Comparison of ENCODE assay signal across 20 cellular contexts in genomic region chr3:197490659-197491058, GRCh38.
DNase-seq lines count a peak whose midpoint lies in the region; ATAC-seq and TF ChIP-seq lines count a peak whose summit lies in the region.
"Had no signal": no experiment of that assay in that cellular context is flagged by ENCODE, and none has a peak within 500 bp of the region (broad histone marks: within the 10 kb centered on the region; RNA-seq: fewer than 3 reads in every experiment).

No MANE protein-coding gene starts in this region.

- no peaks in the 10 kb centered on the region for H3K27me3 ChIP-seq in GM23248 (replicated peaks; ENCODE audit: insufficient read depth)
- H3K27me3 ChIP-seq in SJSA1 (replicated peaks): no peaks in the 10 kb centered on the region
- no peaks in the 10 kb centered on the region for H3K27me3 ChIP-seq in hepatocyte
- H3K27me3 ChIP-seq: esophagus muscularis mucosa had no signal

- peaks cover 39% of the 10 kb centered on the region for H3F3A ChIP-seq in GM23248 (ENCODE audit: insufficient read depth)

- H2AFZ ChIP-seq in GM23248 (peak overlapping the region; percentile 50; the same call in 1 of the 2 replicates), hepatocyte (no peak overlapping the region)

- H3K9me3 ChIP-seq in GM23248 (ENCODE audit: low read depth) (no peaks in the 10 kb centered on the region), SJSA1 (replicated peaks) (no peaks in the 10 kb centered on the region), hepatocyte (ENCODE audit: low read depth) (no peaks in the 10 kb centered on the region)
- H3K9me3 ChIP-seq: esophagus muscularis mucosa had no signal

- no peak overlapping the region for H3K4me3 ChIP-seq in GM23248
- H3K4me3 ChIP-seq in SJSA1: no peak overlapping the region
- H3K4me3 ChIP-seq in hepatocyte: no peak overlapping the region
- H3K4me3 ChIP-seq: esophagus muscularis mucosa had no signal

- H3K36me3 Mint-ChIP-seq in osteocyte (ENCODE audit: unreplicated experiment): no peaks in the 10 kb centered on the region
- H3K36me3 Mint-ChIP-seq: activated naive CD8-positive, alpha-beta T cell treated with anti-CD3 and anti-CD28 coated beads, Interleukin-2, amount 10 ng/mL, durations not matched to agents 7 days and 5 days; naive thymus-derived CD8-positive, alpha-beta T cell; stimulated activated memory B cell treated with anti-CD40 and anti-IgM and Interleukin-4, amounts not matched to agents 10 μg/mL and 1 μg/mL and 100 μg/mL, for 72 hours had no signal

- no peak overlapping the region for H3K9ac ChIP-seq in GM23248

- in situ Hi-C loops in GM23248 (cut with MboI): no loop called here

- H3K4me2 ChIP-seq in GM23248 (ENCODE audit: unreplicated experiment) (peak overlapping the region; percentile 61), hepatocyte (no peak overlapping the region)

- H3K27ac ChIP-seq in GM23248 (peak overlapping the region; percentile 46), SJSA1 (peak overlapping the region; percentile 90), hepatocyte (peak overlapping the region; percentile 48)
- H3K27ac ChIP-seq: esophagus muscularis mucosa, WERI-Rb-1 had no signal

- H3K36me3 ChIP-seq in GM23248 (ENCODE audit: low read depth) (no peaks in the 10 kb centered on the region), SJSA1 (no peaks in the 10 kb centered on the region), hepatocyte (replicated peaks; ENCODE audit: insufficient read depth, low read depth) (no peaks in the 10 kb centered on the region)
- H3K36me3 ChIP-seq: esophagus muscularis mucosa, WERI-Rb-1 had no signal

- H3K79me2 ChIP-seq in GM23248 (ENCODE audit: insufficient read depth): no peaks in the 10 kb centered on the region
- no peaks in the 10 kb centered on the region for H3K79me2 ChIP-seq in hepatocyte

- H3K9me3 Mint-ChIP-seq in osteocyte (ENCODE audit: unreplicated experiment): no peaks in the 10 kb centered on the region
- H3K9me3 Mint-ChIP-seq: activated naive CD8-positive, alpha-beta T cell treated with anti-CD3 and anti-CD28 coated beads, Interleukin-2, amount 10 ng/mL, durations not matched to agents 7 days and 5 days; CD4-positive, alpha-beta T cell; naive thymus-derived CD8-positive, alpha-beta T cell; stimulated activated memory B cell treated with anti-CD40 and anti-IgM and Interleukin-4, amounts not matched to agents 10 μg/mL and 1 μg/mL and 100 μg/mL, for 72 hours had no signal

- H3K9me2 ChIP-seq in GM23248 (ENCODE audit: insufficient read depth): no peaks in the 10 kb centered on the region
- H3K9me2 ChIP-seq in hepatocyte (replicated peaks; ENCODE audit: insufficient read depth): no peaks in the 10 kb centered on the region

- peak overlapping the region; percentile 93 for H3K27ac Mint-ChIP-seq in osteocyte (ENCODE audit: unreplicated experiment)
- H3K27ac Mint-ChIP-seq: activated naive CD8-positive, alpha-beta T cell treated with anti-CD3 and anti-CD28 coated beads, Interleukin-2, amount 10 ng/mL, durations not matched to agents 7 days and 5 days; CD4-positive, alpha-beta T cell; naive thymus-derived CD8-positive, alpha-beta T cell; stimulated activated memory B cell treated with anti-CD40 and anti-IgM and Interleukin-4, amounts not matched to agents 10 μg/mL and 1 μg/mL and 100 μg/mL, for 72 hours had no signal

- DNase-seq in GM23248: no peak
- DNase-seq in SJSA1 (ENCODE audit: low read depth in 1 of 2, low spot score in 2 of 2): no peak
- DNase-seq in hepatocyte (ENCODE audit: low spot score): no peak
- DNase-seq in osteocyte (ENCODE audit: extremely low spot score, unreplicated experiment): no peak
- DNase-seq in stimulated activated CD4-positive, alpha-beta T cell treated with anti-CD3 and anti-CD28 coated beads, Interleukin-15, amount 100 ng/mL, for 24 hours: no peak
- DNase-seq in SIG-M5 (lab: John Stamatoyannopoulos, UW): no peak
- no peak for DNase-seq in T1000 (lab: John Stamatoyannopoulos, UW)
- DNase-seq: activated CD4-positive, alpha-beta T cell treated with anti-CD3 and anti-CD28 coated beads, Interleukin-2, amount 50 U/mL, for 4 hours; activated naive CD8-positive, alpha-beta T cell treated with anti-CD3 and anti-CD28 coated beads, Interleukin-2, amount 10 ng/mL, durations not matched to agents 7 days and 5 days; CD4-positive, alpha-beta T cell; effector CD8-positive, alpha-beta T cell; GF-D8; Kasumi-1; NCI-H1092; NCI-H2029 treated with DMSO at 0.1 percent for 48 hours; WERI-Rb-1 had no signal

- peak overlapping the region; percentile 60 for H3K4me3 Mint-ChIP-seq in osteocyte (ENCODE audit: unreplicated experiment)
- H3K4me3 Mint-ChIP-seq: activated naive CD8-positive, alpha-beta T cell treated with anti-CD3 and anti-CD28 coated beads, Interleukin-2, amount 10 ng/mL, durations not matched to agents 7 days and 5 days; CD4-positive, alpha-beta T cell; naive thymus-derived CD8-positive, alpha-beta T cell; stimulated activated memory B cell treated with anti-CD40 and anti-IgM and Interleukin-4, amounts not matched to agents 10 μg/mL and 1 μg/mL and 100 μg/mL, for 72 hours had no signal

- no peak for ATAC-seq in HG03159 (IDR thresholded peaks at IDR 0.05; ENCODE audit: unreplicated experiment)
- ATAC-seq: naive thymus-derived CD8-positive, alpha-beta T cell; stimulated activated memory B cell treated with anti-CD40 and anti-IgM and Interleukin-4, amounts not matched to agents 10 μg/mL and 1 μg/mL and 100 μg/mL, for 72 hours had no signal

- no peaks in the 10 kb centered on the region for H3K27me3 Mint-ChIP-seq in osteocyte (ENCODE audit: unreplicated experiment)
- H3K27me3 Mint-ChIP-seq: CD4-positive, alpha-beta T cell; stimulated activated memory B cell treated with anti-CD40 and anti-IgM and Interleukin-4, amounts not matched to agents 10 μg/mL and 1 μg/mL and 100 μg/mL, for 72 hours had no signal

- peaks cover 97% of the 10 kb centered on the region for H3K4me1 Mint-ChIP-seq in osteocyte (ENCODE audit: unreplicated experiment)
- H3K4me1 Mint-ChIP-seq: activated naive CD8-positive, alpha-beta T cell treated with anti-CD3 and anti-CD28 coated beads, Interleukin-2, amount 10 ng/mL, durations not matched to agents 7 days and 5 days; naive thymus-derived CD8-positive, alpha-beta T cell had no signal

- WGBS in GM23248 (ENCODE audit: low coverage in 1 of 2, low lambda C conversion rate in 2 of 2, missing lambda C conversion rate in 2 of 2), 2 experiments: 78 to 81% methylated on average over 7 of the region's 7 CpGs
- WGBS in hepatocyte (ENCODE audit: low lambda C conversion rate, missing lambda C conversion rate): 85% methylated on average over 7 of the region's 7 CpGs

- H3K4me1 ChIP-seq in GM23248 (ENCODE audit: insufficient read depth) (peaks cover 36% of the 10 kb centered on the region), SJSA1 (replicated peaks) (peaks cover 91% of the 10 kb centered on the region), hepatocyte (ENCODE audit: insufficient read depth) (peaks cover 34% of the 10 kb centered on the region)

- no peaks in the 10 kb centered on the region for H4K20me1 ChIP-seq in GM23248 (ENCODE audit: insufficient read depth)
- no peaks in the 10 kb centered on the region for H4K20me1 ChIP-seq in hepatocyte (ENCODE audit: insufficient read depth, poor library complexity, severe bottlenecking)

- no peak for TF ChIP-seq CTCF in hepatocyte (IDR thresholded peaks at IDR 0.05; ENCODE audit: poor library complexity)
- TF ChIP-seq CTCF in osteocyte (IDR thresholded peaks at IDR 0.05): no peak
